In the genomic region with DNA sequence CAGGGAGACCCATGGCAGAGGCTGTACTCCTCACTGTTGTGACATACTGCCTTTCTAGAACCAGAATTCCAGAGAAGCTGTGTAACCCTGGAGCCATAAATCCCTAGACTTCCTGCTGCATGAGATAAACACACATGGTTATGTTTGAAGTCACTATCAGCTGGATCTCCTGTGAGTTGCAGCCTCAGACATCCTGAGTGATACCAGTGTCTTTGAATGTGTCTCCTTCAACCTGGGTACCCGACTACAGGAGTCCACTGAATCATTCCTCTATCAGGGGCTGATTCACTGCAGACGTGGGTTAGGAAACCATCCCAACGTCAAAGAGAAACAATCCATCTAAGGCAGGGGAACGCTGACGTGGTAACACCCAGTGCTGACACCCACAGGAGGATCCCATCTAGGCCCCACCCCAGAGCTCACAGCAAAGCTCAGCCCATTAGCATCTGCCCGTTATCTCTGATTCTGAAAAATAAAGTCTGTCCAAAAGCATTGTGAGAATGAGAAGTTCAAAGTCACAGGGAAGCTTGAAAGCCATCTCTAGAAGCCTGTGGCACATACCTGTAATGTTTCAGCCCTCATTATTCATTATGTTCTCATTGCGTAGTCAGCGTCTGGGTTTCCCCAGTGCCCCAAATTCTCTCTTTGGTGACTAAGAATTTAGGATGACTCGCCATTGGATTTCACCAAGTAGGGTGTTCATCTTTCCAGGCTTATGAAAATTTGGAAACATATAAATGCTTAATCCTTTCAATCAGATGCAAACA, we compare ENCODE assay signal across 8 cellular contexts. TPM values are rescaled to one million over a fixed set of nuclear protein-coding genes. Genes with fewer than 3 reads are reported as not detected.
DNase-seq lines count a peak whose midpoint lies in the region; ATAC-seq, FAIRE-seq and TF ChIP-seq lines count a peak whose summit lies in the region.

No MANE protein-coding gene starts in this region.

- H3K4me3 ChIP-seq in A549 (no peak overlapping the region), keratinocyte (ENCODE audit: control insufficient read depth in 2 of 3, extremely low read depth in 1 of 3, insufficient read depth in 2 of 3, low read depth in 1 of 3, low read length in 3 of 3) (no peak overlapping the region), OCI-LY7 (ENCODE audit: low read depth, low read length, poor library complexity, severe bottlenecking) (no peak overlapping the region)

- H3K9ac ChIP-seq in keratinocyte (ENCODE audit: control insufficient read depth, extremely low read depth, insufficient read depth, low read length) = peak overlapping the region; percentile 58

- FAIRE-seq in A549 (lab: Jason Lieb, UNC) (no peak), H54 (lab: Jason Lieb, UNC) (peak; percentile 96), keratinocyte (lab: Jason Lieb, UNC) (peak; percentile 96)

- dilution Hi-C loops in keratinocyte (cut with MboI; ENCODE audit: extremely low pct_ligation_motif_present, low sequenced_read_pairs) = no loop called here

- peak; percentile 29 to 30; a peak in 1 of 5 replicates for TF ChIP-seq RAD21 in A549 (conservative IDR thresholded peaks at IDR 0.05 in 1 of 2, IDR thresholded peaks at IDR 0.05 in 1 of 2)

- POLR2A ChIA-PET in A549 (lab: Yijun Ruan, JAX) = interaction anchor here (0.6 to 1.9 kb wide), 5 partner anchors 23 to 519 kb away, joined by 3 to 7 read pairs (median 4); a partner anchor contains a TSS
- POLR2A ChIA-PET in OCI-LY7 (lab: Charles Lee) = no interaction called here

- ATAC-seq in A549 (peak; percentile 96 to 99), GM18858 (IDR thresholded peaks at IDR 0.05; ENCODE audit: unreplicated experiment) (no peak)
- ATAC-seq in activated T-helper 17 cell treated with anti-CD3 and anti-CD28 coated beads, Interleukin-2, amount 50 U/mL, for 72 hours (replicated peaks) = peak; percentile 89

- H4K20me1 ChIP-seq in keratinocyte (ENCODE audit: control insufficient read depth, extremely low read depth, insufficient read depth, low read length) = no peaks in the 10 kb centered on the region
- H4K20me1 ChIP-seq in OCI-LY7 (ENCODE audit: insufficient read depth, low read length) = no peaks in the 10 kb centered on the region

- peak; percentile 83 to 93; a peak in 4 of 5 replicates for TF ChIP-seq EP300 in A549 (IDR thresholded peaks at IDR 0.05)

- peak; percentile 72 to 95 for DNase-seq in A549 (ENCODE audit: low read depth in 1 of 2, low spot score in 1 of 2)
- peak; percentile 76 for DNase-seq in H54 (ENCODE audit: insufficient read length, low spot score)
- DNase-seq in keratinocyte (ENCODE audit: low read depth, low spot score) = peak; percentile 87
- no peak for DNase-seq in HT-29 (ENCODE audit: low spot score)
- DNase-seq in activated effector memory CD4-positive, alpha-beta T cell treated with Interleukin-2 at 50 U/mL for 16 hours = no peak
- no peak for DNase-seq in OCI-LY7 (ENCODE audit: low spot score)

- H3K9me3 ChIP-seq in A549 = no peaks in the 10 kb centered on the region
- H3K9me3 ChIP-seq in keratinocyte (ENCODE audit: control insufficient read depth, low read depth, low read length) = no peaks in the 10 kb centered on the region
- H3K9me3 ChIP-seq in OCI-LY7 (ENCODE audit: low read length) = no peaks in the 10 kb centered on the region

- CTCF ChIA-PET in A549 (lab: Yijun Ruan, JAX) (interaction anchor here (0.6 to 3.3 kb wide), 11 partner anchors 9 to 296 kb away, joined by 3 to 31 read pairs (median 4); no protein-coding TSS in a partner anchor), OCI-LY7 (lab: Charles Lee; ENCODE audit: unreplicated experiment) (no interaction called here)

- H3K36me3 ChIP-seq in keratinocyte (ENCODE audit: control insufficient read depth in 2 of 2, extremely low read depth in 1 of 2, insufficient read depth in 2 of 2, low read length in 2 of 2) (no peaks in the 10 kb centered on the region), OCI-LY7 (ENCODE audit: insufficient read depth, low read length) (no peaks in the 10 kb centered on the region)

- H3K4me2 ChIP-seq in A549 (peak overlapping the region; percentile 48), keratinocyte (ENCODE audit: control insufficient read depth, extremely low read depth, insufficient read depth, low read depth, low read length) (peak overlapping the region; percentile 30), OCI-LY7 (ENCODE audit: low read length) (no peak overlapping the region)

- WGBS in A549 (ENCODE audit: missing lambda C conversion rate) = 17% methylated on average over 9 of the region's 9 CpGs

- no peaks in the 10 kb centered on the region for H3K27me3 ChIP-seq in keratinocyte (ENCODE audit: control insufficient read depth, extremely low read depth, insufficient read depth, low read length)

- H3K4me3 Mint-ChIP-seq in activated T-helper 17 cell treated with anti-CD3 and anti-CD28 coated beads, Interleukin-2, amount 50 U/mL, for 72 hours = no peak overlapping the region

- H3K27ac Mint-ChIP-seq in activated T-helper 17 cell treated with anti-CD3 and anti-CD28 coated beads, Interleukin-2, amount 50 U/mL, for 72 hours = peak overlapping the region; percentile 85

- no peaks in the 10 kb centered on the region for H3K9me2 ChIP-seq in OCI-LY7 (ENCODE audit: insufficient read depth, low read length)

- H3K27me3 Mint-ChIP-seq in activated T-helper 17 cell treated with anti-CD3 and anti-CD28 coated beads, Interleukin-2, amount 50 U/mL, for 72 hours = peaks cover 7% of the 10 kb centered on the region

- no peaks in the 10 kb centered on the region for H3K4me1 Mint-ChIP-seq in activated T-helper 17 cell treated with anti-CD3 and anti-CD28 coated beads, Interleukin-2, amount 50 U/mL, for 72 hours

- H2AFZ ChIP-seq in keratinocyte (ENCODE audit: control insufficient read depth, low read length) (peak overlapping the region; percentile 41), OCI-LY7 (ENCODE audit: low read length) (no peak overlapping the region)

- H3K4me1 ChIP-seq in A549 (peaks cover 44% of the 10 kb centered on the region), keratinocyte (ENCODE audit: control insufficient read depth, extremely low read depth, insufficient read depth, low read length) (peaks cover 33% of the 10 kb centered on the region), OCI-LY7 (ENCODE audit: insufficient read depth, low read length, poor library complexity, severe bottlenecking) (no peaks in the 10 kb centered on the region)

- H3K36me3 Mint-ChIP-seq in activated T-helper 17 cell treated with anti-CD3 and anti-CD28 coated beads, Interleukin-2, amount 50 U/mL, for 72 hours (ENCODE audit: low read depth) = no peaks in the 10 kb centered on the region

- no peak for TF ChIP-seq POLR2A in A549 (IDR thresholded peaks at IDR 0.05; ENCODE audit: low read length)
- TF ChIP-seq POLR2A in H54 (IDR thresholded peaks at IDR 0.05; ENCODE audit: low read depth, low read length) = no peak

- intact Hi-C loops in OCI-LY7 (cut with micrococcal nuclease; ENCODE audit: unreplicated experiment) = no loop called here

- no peaks in the 10 kb centered on the region for H3K79me2 ChIP-seq in keratinocyte (ENCODE audit: control insufficient read depth, insufficient read depth, low read length)
- no peaks in the 10 kb centered on the region for H3K79me2 ChIP-seq in OCI-LY7 (ENCODE audit: insufficient read depth, low read depth, low read length)

- TF ChIP-seq CTCF in A549 (IDR thresholded peaks at IDR 0.05) = no peak
- no peak for TF ChIP-seq CTCF in keratinocyte (optimal IDR thresholded peaks at IDR 0.05 in 1 of 3, IDR thresholded peaks at IDR 0.05 in 1 of 3, conservative IDR thresholded peaks at IDR 0.05 in 1 of 3; ENCODE audit: extremely low read depth in 1 of 3, insufficient read depth in 2 of 3, low read length in 3 of 3)
- TF ChIP-seq CTCF in OCI-LY7 (conservative IDR thresholded peaks at IDR 0.05; ENCODE audit: low read length) = no peak

- peak overlapping the region; percentile 69 to 87 for H3K27ac ChIP-seq in A549
- H3K27ac ChIP-seq in keratinocyte (ENCODE audit: control insufficient read depth, insufficient read depth, low read length) = peak overlapping the region; percentile 78
- no peak overlapping the region for H3K27ac ChIP-seq in OCI-LY7 (ENCODE audit: low read depth, low read length, poor library complexity, severe bottlenecking)

- H3K9me1 ChIP-seq in keratinocyte (ENCODE audit: control insufficient read depth, extremely low read depth, insufficient read depth, low read length) = no peaks in the 10 kb centered on the region

- peaks cover 4% of the 10 kb centered on the region for H3K9me3 Mint-ChIP-seq in activated T-helper 17 cell treated with anti-CD3 and anti-CD28 coated beads, Interleukin-2, amount 50 U/mL, for 72 hours

- no TSS peak for BruUV-seq in OCI-LY7 (replicated peaks; lab: Mats Ljungman, UMichigan)

TF ChIP-seq in A549, 52 proteins besides CTCF, POLR2A, EP300 and RAD21 (continues in another document):
- peak; percentile 19; the same call in 1 of the 3 replicates for TF ChIP-seq SMC3 (IDR thresholded peaks at IDR 0.05)
- no peak for TF ChIP-seq ZNF302 (CRISPR knock-in tag; IDR thresholded peaks at IDR 0.05)

RNA-seq across cellular contexts. Expression of a gene that starts 36.3 kb away (rescaled TPM):
- polyA plus RNA-seq in A549 (2011; rRNA removed) (369 and 454 TPM in 2 replicates), A549 (2017; fragmentation: RNase III; extraction: RNeasy Plus Mini Kit Qiagen cat#74134 plus additional on column Dnase treatment) (381 to 414 TPM (median 391 TPM) in 3 replicates), keratinocyte (112 to 155 TPM (median 127 TPM) in 3 replicates)
- polyA plus RNA-seq in A549 (2012; cell fraction: cytosol; rRNA removed) = 308 and 386 TPM in 2 replicates
- 121 and 135 TPM in 2 replicates for polyA plus RNA-seq in A549 (2012; cell fraction: nucleus; rRNA removed)
- polyA minus RNA-seq in A549 (2011; rRNA and poly(A)+ RNA removed) = 48.8 and 53.9 TPM in 2 replicates
- 1 to 10 TPM in 1 of 2 donors, under 1 TPM in 1; 0.48 to 1.3 TPM for total RNA-seq in activated T-helper 17 cell treated with anti-CD3 and anti-CD28 coated beads, Interleukin-2, amount 50 U/mL, for 72 hours
- 7.3 TPM for polyA plus RNA-seq in keratinocyte (2011; ENCODE audit: low read depth)
- polyA plus RNA-seq in keratinocyte (2011; cell fraction: cytosol; rRNA removed) = 162 and 198 TPM in 2 replicates
- polyA plus RNA-seq in keratinocyte (2011; cell fraction: nucleus; rRNA removed) = 97.7 and 103 TPM in 2 replicates
- polyA plus RNA-seq in keratinocyte (2012; ENCODE audit: low replicate concordance) = 62.0 and 137 TPM in 2 replicates
- polyA minus RNA-seq in keratinocyte = 12.0 to 36.1 TPM (median 24.9 TPM) in 3 replicates
- 76.9 TPM for polyA minus RNA-seq in keratinocyte (2011; cell fraction: cytosol; rRNA and poly(A)+ RNA removed)
- 19.1 and 25.1 TPM in 2 replicates for polyA minus RNA-seq in keratinocyte (2011; cell fraction: nucleus; rRNA and poly(A)+ RNA removed)
- not detected in 2 replicates for total RNA-seq in HT-29 (2014; rRNA removed; shearing (Covaris generic))
- total RNA-seq in OCI-LY7 (2014; rRNA removed; shearing (Covaris generic)) = 62.1 and 64.8 TPM in 2 replicates
- 23.4 and 28.1 TPM in 2 replicates for total RNA-seq in OCI-LY7 (2022)

Comparison
In these comparisons a context has a peak if more than half of its experiments do, and no peak if none do; other contexts are left out.
1. DNase-seq: peak in A549 (2 of 2), H54 (single experiment) and keratinocyte (single experiment); none in HT-29 (single experiment), activated effector memory CD4-positive, alpha-beta T cell treated with Interleukin-2 at 50 U/mL for 16 hours (single experiment) and OCI-LY7 (single experiment).
2. RNA of a gene that starts 36.3 kb away (total RNA-seq): 23.4 to 64.8 TPM in OCI-LY7; 0.48 to 1.3 TPM in activated T-helper 17 cell treated with anti-CD3 and anti-CD28 coated beads, Interleukin-2, amount 50 U/mL, for 72 hours and not detected in HT-29; every median in the first group is over 10 times any median in the second.